1 cellular context compared by ENCODE assay signal in genomic region chr17:4725646-4726300, GRCh38.
TF ChIP-seq lines count a peak whose summit lies in the region.

No MANE protein-coding gene starts in this region.

TF ChIP-seq in GM12878, 131 proteins besides CTCF, POLR2A, EP300 and RAD21:
- TF ChIP-seq SPI1 (IDR thresholded peaks at IDR 0.05; ENCODE audit: borderline replicate concordance, insufficient read depth, low read depth, low read length) (0 out of 2 replicates have a peak, but pooled peaks have one; percentile 5), KAT2A (conservative IDR thresholded peaks at IDR 0.05; ENCODE audit: control insufficient read depth, low read depth, low read length) (no peak), STAT1 (conservative IDR thresholded peaks at IDR 0.05) (no peak), CBX3 (IDR thresholded peaks at IDR 0.05; ENCODE audit: borderline replicate concordance, low read depth) (no peak), IRF3 (IDR thresholded peaks at IDR 0.05) (no peak)
